In the genomic region with DNA sequence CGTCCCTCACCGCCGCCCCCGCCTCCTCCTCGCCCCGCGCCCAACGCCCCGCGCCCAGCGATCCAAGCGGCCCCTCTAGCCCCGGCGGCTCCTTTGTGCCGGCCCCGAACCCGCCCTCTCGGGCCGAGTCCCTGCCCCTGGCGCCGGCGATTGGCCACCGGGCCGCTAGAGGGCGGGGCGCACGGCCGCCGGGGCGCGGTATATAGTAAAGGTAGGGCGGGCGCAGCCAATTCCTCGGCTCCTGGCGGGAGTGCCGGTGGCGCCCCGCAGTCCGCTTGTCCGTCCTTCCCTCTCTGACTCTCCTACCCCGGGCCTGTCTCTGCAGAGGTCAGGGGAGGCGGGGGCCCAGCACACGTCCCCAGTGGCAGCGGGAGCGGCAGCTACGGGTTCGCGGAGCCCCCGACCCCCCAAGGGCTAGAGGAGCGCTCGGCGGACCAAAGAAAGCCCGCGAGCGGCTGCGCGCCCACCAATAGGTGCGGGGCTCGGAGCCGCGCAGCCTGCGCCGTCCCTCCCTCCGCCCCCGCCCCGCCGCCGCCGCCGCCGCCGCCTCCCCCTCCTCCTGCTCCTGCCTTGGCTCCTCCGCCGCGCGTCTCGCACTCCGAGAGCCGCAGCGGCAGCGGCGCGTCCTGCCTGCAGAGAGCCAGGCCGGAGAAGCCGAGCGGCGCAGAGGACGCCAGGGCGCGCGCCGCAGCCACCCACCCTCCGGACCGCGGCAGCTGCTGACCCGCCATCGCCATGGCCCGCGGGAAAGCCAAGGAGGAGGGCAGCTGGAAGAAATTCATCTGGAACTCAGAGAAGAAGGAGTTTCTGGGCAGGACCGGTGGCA, we compare ENCODE assay signal across 8 cellular contexts.
DNase-seq lines count a peak whose midpoint lies in the region; ATAC-seq lines count a peak whose summit lies in the region.

Gene ATP1B1 (plus strand): TSS at position 596 of the 826 bp plus-strand sequence. CDS start 140 bp downstream, at position 736.

- DNase-seq in CMK (ENCODE audit: low read depth) (peak; percentile 69), NCI-H82 treated with DMSO at 0.1 percent for 48 hours (lab: John Stamatoyannopoulos, UW; ENCODE audit: unreplicated experiment) (peak; percentile 75), medulla oblongata (ENCODE audit: extremely low spot score) (peak; percentile 94)
- DNase-seq in activated CD8-positive, alpha-beta memory T cell treated with anti-CD3 and anti-CD28 coated beads for 1 hour (ENCODE audit: extremely low read depth in 1 of 2, low read depth in 1 of 2): peak; percentile 42 to 72
- peak; percentile 74 for DNase-seq in effector CD8-positive, alpha-beta T cell (lab: John Stamatoyannopoulos, UW)
- peak; percentile 68 for DNase-seq in stimulated activated CD8-positive, alpha-beta memory T cell treated with anti-CD3 and anti-CD28 coated beads, Interleukin-12 subunit alpha, Interleukin-12 subunit beta, amount 100 ng/mL, for 1 hour (ENCODE audit: low read depth)

- peak; percentile 84 for ATAC-seq in GM19455 (IDR thresholded peaks at IDR 0.05; ENCODE audit: unreplicated experiment)
- peak; percentile 42 for ATAC-seq in HG03575 (IDR thresholded peaks at IDR 0.05; ENCODE audit: extremely low read depth, insufficient number of reproducible peaks, low FRiP score, unreplicated experiment)

Comparison
In these comparisons a context has a peak if more than half of its experiments do, and no peak if none do; other contexts are left out.
1. Peak in every context shown above with its lines: DNase-seq and ATAC-seq.